8 cellular contexts compared by ENCODE assay signal in the genomic region with DNA sequence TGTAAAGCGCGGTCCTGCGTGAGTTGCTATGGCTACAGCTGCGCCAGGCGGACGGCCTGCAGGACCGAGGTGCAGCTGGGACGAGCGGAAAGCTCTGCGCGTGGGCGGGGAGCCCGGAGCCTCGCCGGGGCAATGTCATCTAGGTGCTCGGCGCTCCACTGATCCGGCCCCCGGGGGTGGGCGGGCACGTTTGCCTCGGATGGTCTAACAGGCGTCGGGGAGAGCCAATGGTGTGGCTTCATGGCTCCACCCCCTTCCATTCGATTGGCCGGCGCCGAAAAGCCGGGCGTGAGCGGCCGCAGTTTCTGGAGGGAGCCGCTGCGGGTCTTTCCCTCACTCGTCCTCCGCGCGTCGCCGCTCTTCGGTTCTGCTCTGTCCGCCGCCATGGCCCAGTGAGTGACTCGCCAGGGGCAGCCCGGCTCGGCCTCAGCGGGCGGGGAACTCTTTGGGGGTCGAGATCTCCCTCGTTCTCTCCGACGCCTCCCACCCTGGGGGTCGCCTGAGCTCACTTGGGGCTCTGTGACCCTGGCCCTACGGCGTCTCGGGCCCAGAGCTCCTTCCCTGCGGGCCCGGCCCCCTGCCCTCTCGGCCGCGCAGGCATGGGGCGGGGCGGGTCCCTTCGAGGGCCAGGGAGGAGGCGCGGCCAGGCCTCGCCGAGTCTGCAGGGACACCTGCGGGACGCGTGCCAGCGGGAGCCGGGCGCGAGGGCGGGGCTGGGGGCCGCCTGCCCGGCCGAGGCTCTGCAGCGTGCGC. TPM values are rescaled to one million over a fixed set of nuclear protein-coding genes. Genes with fewer than 3 reads are reported as not detected.
A peak's percentile ranks its signal among the peaks of the same experiment; 100 is the strongest.
DNase-seq lines count a peak whose midpoint lies in the region; ATAC-seq, FAIRE-seq and TF ChIP-seq lines count a peak whose summit lies in the region.

A gene (plus strand): TSS at position 331 of the 753 bp plus-strand sequence. CDS start 54 bp downstream, at position 385.

- H3K4me3 ChIP-seq in psoas muscle = peak within 1 kb of the TSS; percentile 90

- H3K27me3 Mint-ChIP-seq in T-helper 17 cell = no peaks in the 10 kb centered on the region

- peak within 1 kb of the TSS; percentile 76 for H3K27ac ChIP-seq in angular gyrus (ENCODE audit: low read depth, low read length)
- H3K27ac ChIP-seq in psoas muscle = peak within 1 kb of the TSS; percentile 88

- H3K4me3 Mint-ChIP-seq in T-helper 17 cell = peak within 1 kb of the TSS; percentile 93

- DNase-seq in NCI-H1694 treated with DMSO at 0.1 percent for 48 hours (lab: John Stamatoyannopoulos, UW) (peak; percentile 89), T-helper 17 cell (peak; percentile 93), left ventricle myocardium superior (peak; percentile 99), psoas muscle (peak; percentile 99), urothelium cell line (ENCODE audit: low spot score) (peak; percentile 99)

- H3K4me1 ChIP-seq in psoas muscle = peaks cover 9% of the 10 kb centered on the region

- ATAC-seq in HG02885 (IDR thresholded peaks at IDR 0.05; ENCODE audit: poor library complexity, unreplicated experiment) = peak; percentile 95
- ATAC-seq in T-helper 17 cell = peak; percentile 98
- peak; percentile 98 for ATAC-seq in left ventricle myocardium superior
- ATAC-seq in psoas muscle = peak; percentile 98 to 99 (median 98)

- H3K27me3 ChIP-seq in psoas muscle (ENCODE audit: insufficient read depth in 3 of 3, low read length in 2 of 3) = no peaks in the 10 kb centered on the region

- 0 to 1% (median 0%) methylated on average over 49 to 81 of the region's 81 CpGs for WGBS in psoas muscle, 3 donors

- TF ChIP-seq CTCF in psoas muscle (IDR thresholded peaks at IDR 0.05) = no peak

- no peak for FAIRE-seq in urothelium cell line (lab: Jason Lieb, UNC)

- peaks cover 2% of the 10 kb centered on the region for H3K36me3 Mint-ChIP-seq in T-helper 17 cell (ENCODE audit: low read depth)

- TF ChIP-seq POLR2A in GM15510 (IDR thresholded peaks at IDR 0.05; ENCODE audit: borderline replicate concordance, extremely low read depth, insufficient read length) = peak; percentile 89

- intact Hi-C loops in left ventricle myocardium superior (cut with micrococcal nuclease) (no loop called here), psoas muscle (cut with DNase I) (no loop called here)

- H3K27ac Mint-ChIP-seq in T-helper 17 cell = peak within 1 kb of the TSS; percentile 88

- H3K36me3 ChIP-seq in psoas muscle (ENCODE audit: insufficient read depth in 1 of 2, low read depth in 1 of 2) = peaks cover 0 to 24% of the 10 kb centered on the region in 2 donors

- peaks cover 19% of the 10 kb centered on the region for H3K4me1 Mint-ChIP-seq in T-helper 17 cell

- no peaks in the 10 kb centered on the region for H3K9me3 ChIP-seq in T-helper 17 cell (ENCODE audit: control insufficient read depth, low read length, poor library complexity, severe bottlenecking)
- peaks cover 7% of the 10 kb centered on the region for H3K9me3 ChIP-seq in psoas muscle

RNA-seq across cellular contexts. Expression of the gene that starts here (rescaled TPM):
- total RNA-seq in T-helper 17 cell = 10 to 100 TPM; 22.7 to 40.0 TPM
- 37.9 TPM for total RNA-seq in left ventricle myocardium superior
- 10 to 100 TPM; 25.1 to 39.2 (median 28.4) TPM for total RNA-seq in psoas muscle
- 10 to 100 TPM; 24.9 to 33.1 (median 29.5) TPM for polyA plus RNA-seq in psoas muscle

Comparison
In these comparisons a context has a peak if more than half of its experiments do, and no peak if none do; other contexts are left out.
1. Peak in every context shown above with its lines: DNase-seq, ATAC-seq, H3K4me3 ChIP-seq and H3K27ac ChIP-seq.